22 cellular contexts compared by ENCODE assay signal in genomic region chr9:5651246-5651645, GRCh38. TPM values are rescaled to one million over a fixed set of nuclear protein-coding genes. Genes with fewer than 3 reads are reported as not detected.
A peak's percentile ranks its signal among the peaks of the same experiment; 100 is the strongest.
DNase-seq lines count a peak whose midpoint lies in the region; ATAC-seq, FAIRE-seq and TF ChIP-seq lines count a peak whose summit lies in the region.
"Had no signal": no experiment of that assay in that cellular context is flagged by ENCODE, and none has a peak within 500 bp of the region (broad histone marks: within the 10 kb centered on the region; RNA-seq: fewer than 3 reads in every experiment).

No MANE protein-coding gene starts in this region.

- no peaks in the 10 kb centered on the region for H3K9me2 ChIP-seq in hepatocyte (replicated peaks; ENCODE audit: insufficient read depth)

- no peaks in the 10 kb centered on the region for H3K27me3 Mint-ChIP-seq in activated naive CD4-positive, alpha-beta T cell treated with anti-CD3 and anti-CD28 coated beads, Interleukin-2, amount 10 ng/mL, durations not matched to agents 7 days and 5 days
- H3K27me3 Mint-ChIP-seq in naive thymus-derived CD4-positive, alpha-beta T cell, result no peaks in the 10 kb centered on the region
- H3K27me3 Mint-ChIP-seq: B cell, IgD-negative memory B cell had no signal

- no peak overlapping the region for H3K9ac ChIP-seq in endothelial cell of umbilical vein (replicated peaks; ENCODE audit: extremely low read depth, insufficient read depth, low read length)
- H3K9ac ChIP-seq: GM23248 had no signal

- no peak for ATAC-seq in activated naive CD4-positive, alpha-beta T cell treated with anti-CD3 and anti-CD28 coated beads, Interleukin-2, amount 50 U/mL, for 72 hours
- no peak for ATAC-seq in naive thymus-derived CD4-positive, alpha-beta T cell

- peaks cover 46% of the 10 kb centered on the region for H3K36me3 Mint-ChIP-seq in activated naive CD4-positive, alpha-beta T cell treated with anti-CD3 and anti-CD28 coated beads, Interleukin-2, amount 10 ng/mL, durations not matched to agents 7 days and 5 days
- peaks cover 54 to 77% of the 10 kb centered on the region in 2 donors for H3K36me3 Mint-ChIP-seq in activated naive CD4-positive, alpha-beta T cell treated with anti-CD3 and anti-CD28 coated beads, Interleukin-2, amount 50 U/mL, for 72 hours
- peaks cover 37 to 76% (median 61%) of the 10 kb centered on the region in 5 donors for H3K36me3 Mint-ChIP-seq in naive thymus-derived CD4-positive, alpha-beta T cell

- no peak overlapping the region for H3K4me3 Mint-ChIP-seq in activated naive CD4-positive, alpha-beta T cell treated with anti-CD3 and anti-CD28 coated beads, Interleukin-2, amount 10 ng/mL, durations not matched to agents 7 days and 5 days
- no peak overlapping the region for H3K4me3 Mint-ChIP-seq in naive thymus-derived CD4-positive, alpha-beta T cell
- H3K4me3 Mint-ChIP-seq: B cell, IgD-negative memory B cell had no signal

- CTCF ChIA-PET in activated naive CD4-positive, alpha-beta T cell treated with anti-CD3 and anti-CD28 coated beads, Interleukin-2, amount 10 ng/mL, durations not matched to agents 7 days and 5 days (lab: Charles Lee), result no interaction called here
- CTCF ChIA-PET in endothelial cell of umbilical vein (lab: Charles Lee), result no interaction called here
- CTCF ChIA-PET in naive thymus-derived CD4-positive, alpha-beta T cell (lab: Charles Lee), result no interaction called here

- H3K79me2 ChIP-seq in endothelial cell of umbilical vein (ENCODE audit: control insufficient read depth, insufficient read depth, low read length), result peaks cover 81% of the 10 kb centered on the region
- H3K79me2 ChIP-seq in hepatocyte, result peaks cover 99% of the 10 kb centered on the region

- no peaks in the 10 kb centered on the region for H3K9me1 ChIP-seq in endothelial cell of umbilical vein (replicated peaks; ENCODE audit: control insufficient read depth, extremely low read depth, insufficient read depth, low read length)

- H3K36me3 ChIP-seq in endothelial cell of umbilical vein (ENCODE audit: control insufficient read depth in 2 of 2, extremely low read depth in 1 of 2, insufficient read depth in 2 of 2, low read length in 2 of 2), result no peaks in the 10 kb centered on the region
- H3K36me3 ChIP-seq in naive thymus-derived CD4-positive, alpha-beta T cell (ENCODE audit: control insufficient read depth in 2 of 3, insufficient read depth in 3 of 3, low read length in 3 of 3), result no peaks in the 10 kb centered on the region
- H3K36me3 ChIP-seq in hepatocyte (replicated peaks; ENCODE audit: insufficient read depth, low read depth), result peaks cover 7% of the 10 kb centered on the region

- peak; percentile 18 for FAIRE-seq in endothelial cell of umbilical vein (lab: Jason Lieb, UNC)
- FAIRE-seq: GM12892, GM18507, RCC 7860 had no signal

- intact Hi-C loops in endothelial cell of umbilical vein (cut with micrococcal nuclease), result no loop called here
- intact Hi-C loops in naive thymus-derived CD4-positive, alpha-beta T cell (cut with micrococcal nuclease), result no loop called here

- TF ChIP-seq CTCF in endothelial cell of umbilical vein (IDR thresholded peaks at IDR 0.05; ENCODE audit: extremely low read depth in 1 of 2, insufficient read depth in 1 of 2, low read depth in 1 of 2, low read length in 2 of 2) (no peak), hepatocyte (IDR thresholded peaks at IDR 0.05; ENCODE audit: poor library complexity) (no peak)

- H3K27ac ChIP-seq in endothelial cell of umbilical vein (ENCODE audit: insufficient read depth, low read depth, low read length) (no peak overlapping the region), hepatocyte (no peak overlapping the region)
- no peak overlapping the region for H3K27ac ChIP-seq in naive thymus-derived CD4-positive, alpha-beta T cell (ENCODE audit: low read depth, low read length)
- H3K27ac ChIP-seq: 22Rv1, GM23248 had no signal

- dilution Hi-C loops in endothelial cell of umbilical vein (cut with MboI; ENCODE audit: extremely low pct_ligation_motif_present, low sequenced_read_pairs), result no loop called here

- H3K4me1 ChIP-seq in endothelial cell of umbilical vein (ENCODE audit: control insufficient read depth, extremely low read depth, insufficient read depth, low read length) (peaks cover 6% of the 10 kb centered on the region), hepatocyte (ENCODE audit: insufficient read depth) (no peaks in the 10 kb centered on the region)
- H3K4me1 ChIP-seq in naive thymus-derived CD4-positive, alpha-beta T cell (ENCODE audit: control insufficient read depth in 2 of 2, insufficient read depth in 2 of 2, low read length in 2 of 2), result no peaks in the 10 kb centered on the region

- TF ChIP-seq POLR2A in endothelial cell of umbilical vein (IDR thresholded peaks at IDR 0.05; ENCODE audit: low read depth, low read length), result no peak

- H3K9me3 Mint-ChIP-seq in activated naive CD4-positive, alpha-beta T cell treated with anti-CD3 and anti-CD28 coated beads, Interleukin-2, amount 10 ng/mL, durations not matched to agents 7 days and 5 days, result peaks cover 62% of the 10 kb centered on the region
- peaks cover 32 to 44% of the 10 kb centered on the region in 2 donors for H3K9me3 Mint-ChIP-seq in activated naive CD4-positive, alpha-beta T cell treated with anti-CD3 and anti-CD28 coated beads, Interleukin-2, amount 50 U/mL, for 72 hours
- peaks cover 14 to 92% (median 42%) of the 10 kb centered on the region in 11 donors for H3K9me3 Mint-ChIP-seq in naive thymus-derived CD4-positive, alpha-beta T cell

- no TSS peak for BruUV-seq in endothelial cell of umbilical vein (replicated peaks; lab: Mats Ljungman, UMichigan)

- H3K9me3 ChIP-seq in endothelial cell of umbilical vein (replicated peaks; ENCODE audit: control insufficient read depth, insufficient read depth, low read length) (no peaks in the 10 kb centered on the region), hepatocyte (ENCODE audit: low read depth) (peaks cover 28% of the 10 kb centered on the region)
- H3K9me3 ChIP-seq in naive thymus-derived CD4-positive, alpha-beta T cell (ENCODE audit: control insufficient read depth in 2 of 3, low read length in 3 of 3), result peaks cover 0 to 46% (median 17%) of the 10 kb centered on the region in 3 experiments

- H3K27ac Mint-ChIP-seq in activated naive CD4-positive, alpha-beta T cell treated with anti-CD3 and anti-CD28 coated beads, Interleukin-2, amount 10 ng/mL, durations not matched to agents 7 days and 5 days, result peak overlapping the region; percentile 58
- H3K27ac Mint-ChIP-seq in activated naive CD4-positive, alpha-beta T cell treated with anti-CD3 and anti-CD28 coated beads, Interleukin-2, amount 50 U/mL, for 72 hours, result no peak overlapping the region
- no peak overlapping the region for H3K27ac Mint-ChIP-seq in naive thymus-derived CD4-positive, alpha-beta T cell
- H3K27ac Mint-ChIP-seq: B cell, IgD-negative memory B cell had no signal

- no peaks in the 10 kb centered on the region for H3K4me1 Mint-ChIP-seq in activated naive CD4-positive, alpha-beta T cell treated with anti-CD3 and anti-CD28 coated beads, Interleukin-2, amount 10 ng/mL, durations not matched to agents 7 days and 5 days
- H3K4me1 Mint-ChIP-seq in naive thymus-derived CD4-positive, alpha-beta T cell, result peaks cover 8 to 38% (median 34%) of the 10 kb centered on the region in 7 donors

- no peak overlapping the region for H3K4me3 ChIP-seq in endothelial cell of umbilical vein (replicated peaks in 1 of 3; ENCODE audit: insufficient read depth in 1 of 3, low read depth in 1 of 3, low read length in 3 of 3)
- no peak overlapping the region for H3K4me3 ChIP-seq in naive thymus-derived CD4-positive, alpha-beta T cell (ENCODE audit: low read length)
- no peak overlapping the region for H3K4me3 ChIP-seq in hepatocyte
- H3K4me3 ChIP-seq: GM23248 had no signal

- POLR2A ChIA-PET in endothelial cell of umbilical vein (lab: Charles Lee), result no interaction called here
- POLR2A ChIA-PET in naive thymus-derived CD4-positive, alpha-beta T cell (lab: Charles Lee), result no interaction called here

- no peak overlapping the region for H2AFZ ChIP-seq in endothelial cell of umbilical vein (ENCODE audit: low read depth, low read length)
- H2AFZ ChIP-seq in hepatocyte, result no peak overlapping the region
- H2AFZ ChIP-seq: GM23248 had no signal

- H3K27me3 ChIP-seq in endothelial cell of umbilical vein (ENCODE audit: control insufficient read depth in 2 of 2, insufficient read depth in 2 of 2, low read length in 2 of 2) (no peaks in the 10 kb centered on the region), hepatocyte (no peaks in the 10 kb centered on the region)
- H3K27me3 ChIP-seq in naive thymus-derived CD4-positive, alpha-beta T cell (ENCODE audit: control insufficient read depth in 2 of 2, insufficient read depth in 2 of 2, low read length in 2 of 2), result no peaks in the 10 kb centered on the region

- no peak for DNase-seq in activated naive CD4-positive, alpha-beta T cell treated with anti-CD3 and anti-CD28 coated beads, Interleukin-2, amount 10 ng/mL, durations not matched to agents 7 days and 5 days
- no peak for DNase-seq in activated naive CD4-positive, alpha-beta T cell treated with anti-CD3 and anti-CD28 coated beads, Interleukin-2, amount 50 U/mL, for 72 hours (ENCODE audit: low spot score in 2 of 2)
- DNase-seq in M059J (ENCODE audit: low read depth), result peak; percentile 58
- DNase-seq in endothelial cell of umbilical vein (ENCODE audit: low read depth, low spot score), result peak; percentile 18
- no peak for DNase-seq in DMS79 treated with DMSO at 0.1 percent for 48 hours (lab: John Stamatoyannopoulos, UW)
- no peak for DNase-seq in naive thymus-derived CD4-positive, alpha-beta T cell
- no peak for DNase-seq in hepatocyte (ENCODE audit: low spot score)
- DNase-seq in cerebellar nuclear complex (lab: John Stamatoyannopoulos, UW), result no peak
- DNase-seq: DMS 273 treated with DMSO at 0.1 percent for 48 hours, GM23248, Karpas-422, NCI-H1092 treated with DMSO at 0.1 percent for 48 hours, NCI-H146, NCI-H2029 treated with DMSO at 0.1 percent for 48 hours, NCI-H2171 treated with DMSO at 0.1 percent for 48 hours, NCI-H446 treated with DMSO at 0.1 percent for 48 hours had no signal

- H4K20me1 ChIP-seq in endothelial cell of umbilical vein (replicated peaks; ENCODE audit: control insufficient read depth, extremely low read depth, insufficient read depth, low read length) (peaks cover 2% of the 10 kb centered on the region), hepatocyte (ENCODE audit: insufficient read depth, poor library complexity, severe bottlenecking) (peaks cover 24% of the 10 kb centered on the region)

- no peak overlapping the region for H3K4me2 ChIP-seq in endothelial cell of umbilical vein (ENCODE audit: insufficient read depth, low read length)
- no peak overlapping the region for H3K4me2 ChIP-seq in hepatocyte

RNA-seq across cellular contexts. Expression of gene RIC1, which starts 22.3 kb away (rescaled TPM):
- 10 to 100 TPM; 25.6 to 26.7 TPM for total RNA-seq in activated naive CD4-positive, alpha-beta T cell treated with anti-CD3 and anti-CD28 coated beads, Interleukin-2, amount 50 U/mL, for 72 hours
- total RNA-seq in M059J (2014; rRNA removed; shearing (Covaris generic)), result 27.0 and 33.4 TPM in 2 replicates
- 23.5 and 24.8 TPM in 2 replicates for total RNA-seq in endothelial cell of umbilical vein
- 14.0 and 14.2 TPM in 2 replicates for polyA plus RNA-seq in endothelial cell of umbilical vein
- polyA plus RNA-seq in endothelial cell of umbilical vein (2011; cell fraction: cytosol; rRNA removed), result 10.9 and 13.3 TPM in 2 replicates
- 58.3 and 58.6 TPM in 2 replicates for polyA plus RNA-seq in endothelial cell of umbilical vein (2011; cell fraction: nucleus; rRNA removed)
- 15.6 and 17.7 TPM in 2 replicates for polyA plus RNA-seq in endothelial cell of umbilical vein (2012)
- polyA minus RNA-seq in endothelial cell of umbilical vein, result 60.0 and 65.5 TPM in 2 replicates
- 14.2 TPM for polyA minus RNA-seq in endothelial cell of umbilical vein (2011; cell fraction: cytosol; rRNA and poly(A)+ RNA removed)
- polyA minus RNA-seq in endothelial cell of umbilical vein (2011; cell fraction: nucleus; rRNA and poly(A)+ RNA removed), result 94.0 and 134 TPM in 2 replicates
- total RNA-seq in naive thymus-derived CD4-positive, alpha-beta T cell, result 10 to 100 TPM; 20.2 to 28.2 (median 25.9) TPM
- 1 to 10 TPM; 4.8 to 9.3 TPM for polyA plus RNA-seq in naive thymus-derived CD4-positive, alpha-beta T cell
- total RNA-seq in hepatocyte, result 34.9 and 45.6 TPM in 2 replicates
- polyA plus RNA-seq in hepatocyte, result 9.5 and 11.2 TPM in 2 replicates

Comparison
In these comparisons a context has a peak if more than half of its experiments do, and no peak if none do; other contexts are left out.
1. DNase-seq: peak in M059J (single experiment) and endothelial cell of umbilical vein (single experiment); none in activated naive CD4-positive, alpha-beta T cell treated with anti-CD3 and anti-CD28 coated beads, Interleukin-2, amount 10 ng/mL, durations not matched to agents 7 days and 5 days (single experiment), activated naive CD4-positive, alpha-beta T cell treated with anti-CD3 and anti-CD28 coated beads, Interleukin-2, amount 50 U/mL, for 72 hours (0 of 2), DMS79 treated with DMSO at 0.1 percent for 48 hours (single experiment), naive thymus-derived CD4-positive, alpha-beta T cell (0 of 9), hepatocyte (single experiment) and cerebellar nuclear complex (0 of 2).